9 cellular contexts compared by ENCODE assay signal in genomic region chr17:39209317-39210092, GRCh38. TPM values are rescaled to one million over a fixed set of nuclear protein-coding genes. Genes with fewer than 3 reads are reported as not detected.
A peak's percentile ranks its signal among the peaks of the same experiment; 100 is the strongest.
DNase-seq lines count a peak whose midpoint lies in the region; ATAC-seq and TF ChIP-seq lines count a peak whose summit lies in the region.
"Had no signal": no experiment of that assay in that cellular context is flagged by ENCODE, and none has a peak within 500 bp of the region (broad histone marks: within the 10 kb centered on the region; RNA-seq: fewer than 3 reads in every experiment).

No MANE protein-coding gene starts in this region.

- H3K27ac Mint-ChIP-seq in activated CD4-positive, alpha-beta T cell treated with anti-CD3 and anti-CD28 coated beads, Interleukin-2, amount 10 ng/mL, durations not matched to agents 7 days and 5 days: no peak overlapping the region

- H3K4me1 ChIP-seq in colonic mucosa: peaks cover 15% of the 10 kb centered on the region
- H3K4me1 ChIP-seq in lung (ENCODE audit: control insufficient read depth in 2 of 2, insufficient read depth in 2 of 2, low read length in 2 of 2): peaks cover 3 to 13% of the 10 kb centered on the region in 2 donors

- WGBS in lung, 2 donors: 2 to 5% methylated on average over 21 to 39 of the region's 39 CpGs

- CTCF ChIA-PET in activated CD4-positive, alpha-beta T cell treated with anti-CD3 and anti-CD28 coated beads, Interleukin-2, amount 10 ng/mL, durations not matched to agents 7 days and 5 days (lab: Charles Lee): interaction anchor here (0.5 to 5.3 kb wide), 8 partner anchors 10 to 179 kb away, joined by 3 to 28 read pairs (median 4); partner anchors contain the start of gene RPL19

- peaks cover 27% of the 10 kb centered on the region for H3K4me1 Mint-ChIP-seq in activated CD4-positive, alpha-beta T cell treated with anti-CD3 and anti-CD28 coated beads, Interleukin-2, amount 10 ng/mL, durations not matched to agents 7 days and 5 days

- POLR2A ChIA-PET in activated CD4-positive, alpha-beta T cell treated with anti-CD3 and anti-CD28 coated beads, Interleukin-2, amount 10 ng/mL, durations not matched to agents 7 days and 5 days (lab: Charles Lee): no interaction called here

- no peak for TF ChIP-seq CTCF in colonic mucosa (IDR thresholded peaks at IDR 0.05)
- TF ChIP-seq CTCF in lung (IDR thresholded peaks at IDR 0.05; ENCODE audit: control extremely low read depth, extremely low read depth): no peak

- intact Hi-C loops in colonic mucosa (cut with DNase I): loop anchor here (5.0 kb wide), 1 partner anchor 33 kb away; no protein-coding TSS in a partner anchor

- H3K9me3 ChIP-seq in colonic mucosa (no peaks in the 10 kb centered on the region), lung (ENCODE audit: control insufficient read depth in 2 of 2, insufficient read depth in 1 of 2, low read length in 1 of 2) (no peaks in the 10 kb centered on the region)

- peak overlapping the region; percentile 13 to 40 for H3K9ac ChIP-seq in colonic mucosa (ENCODE audit: low read depth in 2 of 2, low read length in 2 of 2)

- H3K27ac ChIP-seq in colonic mucosa (no peak overlapping the region), lung (ENCODE audit: low read depth in 1 of 2, low read length in 1 of 2) (peak overlapping the region; percentile 39 to 54)
- H3K27ac ChIP-seq: epithelial cell of prostate had no signal

- peaks cover 9% of the 10 kb centered on the region for H3K27me3 Mint-ChIP-seq in activated CD4-positive, alpha-beta T cell treated with anti-CD3 and anti-CD28 coated beads, Interleukin-2, amount 10 ng/mL, durations not matched to agents 7 days and 5 days

- H3K27me3 ChIP-seq in colonic mucosa (no peaks in the 10 kb centered on the region), lung (ENCODE audit: control insufficient read depth, insufficient read depth) (no peaks in the 10 kb centered on the region)

- ATAC-seq in lung (ENCODE audit: insufficient read depth, low FRiP score) (no peak), GM18870 (IDR thresholded peaks at IDR 0.05; ENCODE audit: unreplicated experiment) (no peak), GM18502 (IDR thresholded peaks at IDR 0.05; ENCODE audit: poor library complexity, unreplicated experiment) (no peak)

- peaks cover 8% of the 10 kb centered on the region for H3K36me3 Mint-ChIP-seq in activated CD4-positive, alpha-beta T cell treated with anti-CD3 and anti-CD28 coated beads, Interleukin-2, amount 10 ng/mL, durations not matched to agents 7 days and 5 days (ENCODE audit: low read depth)

- peak; percentile 59 for DNase-seq in DMS53 (lab: John Stamatoyannopoulos, UW)
- DNase-seq in DMS53 treated with DMSO at 0.1 percent for 48 hours (lab: John Stamatoyannopoulos, UW; ENCODE audit: unreplicated experiment): no peak
- peak; percentile 62 for DNase-seq in activated CD4-positive, alpha-beta T cell treated with anti-CD3 and anti-CD28 coated beads, Interleukin-2, amount 10 ng/mL, durations not matched to agents 7 days and 5 days
- DNase-seq in colonic mucosa: peak; percentile 57
- peak; percentile 65 for DNase-seq in lung (ENCODE audit: low spot score)
- peak; percentile 41 to 73 (median 42) for DNase-seq in stimulated activated CD4-positive, alpha-beta T cell treated with anti-CD3 and anti-CD28 coated beads, TNF-alpha, amount 100 ng/mL, for 24 hours (ENCODE audit: low read depth in 3 of 3)

- H3K4me3 Mint-ChIP-seq in activated CD4-positive, alpha-beta T cell treated with anti-CD3 and anti-CD28 coated beads, Interleukin-2, amount 10 ng/mL, durations not matched to agents 7 days and 5 days: no peak overlapping the region

- H3K36me3 ChIP-seq in colonic mucosa: peaks cover 3% of the 10 kb centered on the region
- H3K36me3 ChIP-seq in lung (ENCODE audit: control insufficient read depth in 2 of 2, insufficient read depth in 2 of 2, low read length in 2 of 2): peaks cover 5 to 6% of the 10 kb centered on the region in 2 donors

- peak overlapping the region; percentile 34 for H3K4me3 ChIP-seq in colonic mucosa
- H3K4me3 ChIP-seq in lung: no peak overlapping the region

- no peaks in the 10 kb centered on the region for H3K9me3 Mint-ChIP-seq in activated CD4-positive, alpha-beta T cell treated with anti-CD3 and anti-CD28 coated beads, Interleukin-2, amount 10 ng/mL, durations not matched to agents 7 days and 5 days

RNA-seq across cellular contexts. Expression of gene RPL19, which starts 9.4 kb away (rescaled TPM):
- total RNA-seq in activated CD4-positive, alpha-beta T cell treated with anti-CD3 and anti-CD28 coated beads, Interleukin-2, amount 10 ng/mL, durations not matched to agents 7 days and 5 days: 1,000 to 10,000 TPM; 1,832 to 1,924 TPM
- total RNA-seq in colonic mucosa (1,000 to 10,000 TPM; 1,557 to 1,567 TPM), lung (1,000 to 10,000 TPM; 1,387 to 1,536 TPM)
- polyA plus RNA-seq in lung: 1,000 to 10,000 TPM; 2,407 to 4,055 TPM

RNA-seq across cellular contexts. Expression of gene CACNB1, which starts 12.0 kb away (rescaled TPM):
- 10 to 100 TPM; 14.8 to 18.3 TPM for total RNA-seq in activated CD4-positive, alpha-beta T cell treated with anti-CD3 and anti-CD28 coated beads, Interleukin-2, amount 10 ng/mL, durations not matched to agents 7 days and 5 days
- total RNA-seq in colonic mucosa: 1 to 10 TPM; 5.9 to 8.8 TPM
- total RNA-seq in lung: 10 to 100 TPM in 1 of 2 donors, 1 to 10 TPM in 1; 8.2 to 49.6 TPM
- polyA plus RNA-seq in lung: 10 to 100 TPM in 1 of 2 donors, 1 to 10 TPM in 1; 6.8 to 35.1 TPM

RNA-seq across cellular contexts. Expression of gene STAC2, which starts 16.2 kb away (rescaled TPM):
- total RNA-seq in activated CD4-positive, alpha-beta T cell treated with anti-CD3 and anti-CD28 coated beads, Interleukin-2, amount 10 ng/mL, durations not matched to agents 7 days and 5 days: not detected
- total RNA-seq in colonic mucosa: under 1 TPM; 0.11 to 0.15 TPM
- 1 to 10 TPM in 1 of 2 donors, not detected in 1; 1.7 TPM for total RNA-seq in lung
- under 1 TPM; 0.26 to 0.42 TPM for polyA plus RNA-seq in lung

RNA-seq across cellular contexts. Expression of gene ARL5C, which starts 43.5 kb away (rescaled TPM):
- under 1 TPM in 1 of 2 experiments, not detected in 1; 0.15 TPM for total RNA-seq in activated CD4-positive, alpha-beta T cell treated with anti-CD3 and anti-CD28 coated beads, Interleukin-2, amount 10 ng/mL, durations not matched to agents 7 days and 5 days
- total RNA-seq in colonic mucosa (not detected), lung (not detected)
- not detected for polyA plus RNA-seq in lung

RNA-seq across cellular contexts. Expression of gene PLXDC1, which starts 58.1 kb away (rescaled TPM):
- 1 to 10 TPM; 6.0 to 6.3 TPM for total RNA-seq in activated CD4-positive, alpha-beta T cell treated with anti-CD3 and anti-CD28 coated beads, Interleukin-2, amount 10 ng/mL, durations not matched to agents 7 days and 5 days
- total RNA-seq in colonic mucosa: 1 to 10 TPM in 1 of 2 donors, under 1 TPM in 1; 0.54 to 4.4 TPM
- total RNA-seq in lung: 1 to 10 TPM; 4.9 to 7.3 TPM
- 1 to 10 TPM; 1.7 to 5.9 TPM for polyA plus RNA-seq in lung
